ENCODE assay signal across 8 cellular contexts in the genomic region with DNA sequence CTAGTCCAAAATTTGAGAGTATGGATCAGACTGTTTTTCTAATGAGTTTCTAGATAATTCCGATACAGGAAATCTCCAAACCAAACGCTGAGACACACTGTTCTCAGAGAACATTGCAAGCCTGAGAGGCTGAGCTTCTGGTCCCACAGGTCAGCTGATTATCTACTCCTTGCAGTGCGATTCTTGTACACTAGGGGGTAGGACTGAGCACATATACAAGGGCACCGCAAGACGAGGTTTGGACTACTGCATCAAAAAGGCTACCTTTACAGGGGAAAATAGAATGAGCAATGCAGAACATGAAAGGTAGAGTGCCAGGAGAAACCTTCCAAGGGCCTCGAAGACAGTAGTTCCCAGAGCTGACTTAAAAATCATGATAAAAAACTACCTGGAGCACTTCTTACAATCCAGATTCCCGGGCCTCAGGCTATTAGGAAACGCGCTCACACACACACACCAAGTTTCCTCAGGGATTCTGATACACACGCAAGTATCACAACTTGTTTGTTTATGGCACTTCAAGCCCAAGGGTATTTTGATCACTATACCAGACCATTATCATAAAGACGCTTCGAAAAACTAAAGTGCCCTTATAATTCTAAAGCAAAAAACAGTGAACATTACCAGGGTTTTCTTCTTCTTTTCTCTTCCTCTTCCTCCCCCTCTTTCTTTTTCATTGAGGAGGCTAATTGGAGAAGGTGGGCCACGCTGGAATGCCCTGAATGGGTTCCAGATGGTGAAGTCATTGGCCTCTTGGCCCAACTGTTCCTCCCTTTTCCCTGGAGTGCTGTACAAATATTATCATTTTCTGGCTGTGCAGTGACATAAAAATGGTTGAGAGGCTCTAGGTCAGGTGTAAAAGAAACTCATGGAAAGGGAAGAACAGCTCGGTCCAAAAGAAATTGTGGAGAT.
DNase-seq lines count a peak whose midpoint lies in the region; ATAC-seq and TF ChIP-seq lines count a peak whose summit lies in the region.

No MANE protein-coding gene starts in this region.

- no peaks in the 10 kb centered on the region for H3K36me3 ChIP-seq in body of pancreas (replicated peaks in 1 of 2; ENCODE audit: insufficient read depth in 1 of 2, low read depth in 2 of 2)
- H3K36me3 ChIP-seq in naive thymus-derived CD4-positive, alpha-beta T cell (ENCODE audit: control insufficient read depth in 2 of 3, insufficient read depth in 3 of 3, low read length in 3 of 3) = no peaks in the 10 kb centered on the region
- no peaks in the 10 kb centered on the region for H3K36me3 ChIP-seq in uterus

- no peak for TF ChIP-seq POLR2A in body of pancreas (IDR thresholded peaks at IDR 0.05)
- no peak for TF ChIP-seq POLR2A in uterus (IDR thresholded peaks at IDR 0.05)

- peak overlapping the region in 2 of 9 donors; percentile 45 to 49 for H3K27ac Mint-ChIP-seq in naive thymus-derived CD4-positive, alpha-beta T cell

- H3K27me3 Mint-ChIP-seq in naive thymus-derived CD4-positive, alpha-beta T cell = peaks cover 0 to 37% (median 0%) of the 10 kb centered on the region in 5 donors

- POLR2A ChIA-PET in naive thymus-derived CD4-positive, alpha-beta T cell (lab: Charles Lee) = no interaction called here

- H3K27me3 ChIP-seq in body of pancreas = no peaks in the 10 kb centered on the region
- H3K27me3 ChIP-seq in naive thymus-derived CD4-positive, alpha-beta T cell (ENCODE audit: control insufficient read depth in 2 of 2, insufficient read depth in 2 of 2, low read length in 2 of 2) = no peaks in the 10 kb centered on the region
- H3K27me3 ChIP-seq in uterus = no peaks in the 10 kb centered on the region

- peak; percentile 41 for DNase-seq in Daoy (ENCODE audit: low read depth)
- peak; percentile 76 for DNase-seq in HuH-7 (ENCODE audit: low spot score)
- DNase-seq in SKM-1 treated with dmso at 0.1 percent for 144 hours (lab: John Stamatoyannopoulos, UW; ENCODE audit: unreplicated experiment) = peak; percentile 59
- peak; percentile 40 to 59 (median 53) for DNase-seq in body of pancreas
- peak in 5 of 9 donors; percentile 30 to 45 (median 43) for DNase-seq in naive thymus-derived CD4-positive, alpha-beta T cell
- DNase-seq in NCI-H187 treated with DMSO at 0.1 percent for 48 hours (lab: John Stamatoyannopoulos, UW) = no peak
- no peak for DNase-seq in hypothalamus (lab: John Stamatoyannopoulos, UW)
- DNase-seq in uterus = no peak

- H3K9me3 ChIP-seq in body of pancreas (no peaks in the 10 kb centered on the region), uterus (no peaks in the 10 kb centered on the region)
- no peaks in the 10 kb centered on the region for H3K9me3 ChIP-seq in naive thymus-derived CD4-positive, alpha-beta T cell (ENCODE audit: control insufficient read depth in 2 of 3, low read length in 3 of 3)

- peaks cover 4% of the 10 kb centered on the region for H3K4me1 ChIP-seq in body of pancreas
- H3K4me1 ChIP-seq in naive thymus-derived CD4-positive, alpha-beta T cell (ENCODE audit: control insufficient read depth in 2 of 2, insufficient read depth in 2 of 2, low read length in 2 of 2) = no peaks in the 10 kb centered on the region
- H3K4me1 ChIP-seq in uterus = peaks cover 0 to 2% of the 10 kb centered on the region in 2 donors

- intact Hi-C loops in body of pancreas (cut with DNase I) (no loop called here), uterus (cut with DNase I; ENCODE audit: low total_unique reads) (no loop called here)
- intact Hi-C loops in naive thymus-derived CD4-positive, alpha-beta T cell (cut with micrococcal nuclease) = loop anchor here (1.0 to 2.0 kb wide), 4 partner anchors 287 to 435 kb away; no protein-coding TSS in a partner anchor

- peaks cover 0 to 28% (median 16%) of the 10 kb centered on the region in 7 donors for H3K4me1 Mint-ChIP-seq in naive thymus-derived CD4-positive, alpha-beta T cell

- no peak overlapping the region for H3K4me3 ChIP-seq in body of pancreas
- no peak overlapping the region for H3K4me3 ChIP-seq in naive thymus-derived CD4-positive, alpha-beta T cell (ENCODE audit: low read length)
- H3K4me3 ChIP-seq in uterus = no peak overlapping the region

- 75 to 79% methylated on average over 14 of the region's 14 CpGs for WGBS in body of pancreas, 2 donors

- H3K9me3 Mint-ChIP-seq in naive thymus-derived CD4-positive, alpha-beta T cell = peaks cover 0 to 2% (median 0%) of the 10 kb centered on the region in 11 donors

- H3K27ac ChIP-seq in body of pancreas = no peak overlapping the region
- no peak overlapping the region for H3K27ac ChIP-seq in naive thymus-derived CD4-positive, alpha-beta T cell (ENCODE audit: low read depth, low read length)
- no peak overlapping the region for H3K27ac ChIP-seq in uterus

- peaks cover 0 to 1% (median 0%) of the 10 kb centered on the region in 5 donors for H3K36me3 Mint-ChIP-seq in naive thymus-derived CD4-positive, alpha-beta T cell

- TF ChIP-seq CTCF in body of pancreas (IDR thresholded peaks at IDR 0.05) (peak in 6 of 7 experiments; percentile 12 to 51 (median 44)), uterus (IDR thresholded peaks at IDR 0.05) (peak in 2 of 4 experiments; percentile 7 to 29)

- ATAC-seq in body of pancreas = no peak
- ATAC-seq in naive thymus-derived CD4-positive, alpha-beta T cell = peak; percentile 74

- no peak overlapping the region for H3K4me3 Mint-ChIP-seq in naive thymus-derived CD4-positive, alpha-beta T cell

- CTCF ChIA-PET in naive thymus-derived CD4-positive, alpha-beta T cell (lab: Charles Lee) = interaction anchor here (0.5 to 1.0 kb wide), 3 partner anchors 127 to 288 kb away, joined by 3 read pairs; no protein-coding TSS in a partner anchor

Comparison
In these comparisons a context has a peak if more than half of its experiments do, and no peak if none do; other contexts are left out.
1. DNase-seq: peak in Daoy (single experiment), HuH-7 (single experiment), SKM-1 treated with dmso at 0.1 percent for 144 hours (single experiment), body of pancreas (4 of 4) and naive thymus-derived CD4-positive, alpha-beta T cell (5 of 9); none in NCI-H187 treated with DMSO at 0.1 percent for 48 hours (single experiment), hypothalamus (0 of 51) and uterus (0 of 2).
2. intact Hi-C loops: an anchor here in naive thymus-derived CD4-positive, alpha-beta T cell (1.0 to 2.0 kb wide); none called in body of pancreas and uterus.